In the genomic region with DNA sequence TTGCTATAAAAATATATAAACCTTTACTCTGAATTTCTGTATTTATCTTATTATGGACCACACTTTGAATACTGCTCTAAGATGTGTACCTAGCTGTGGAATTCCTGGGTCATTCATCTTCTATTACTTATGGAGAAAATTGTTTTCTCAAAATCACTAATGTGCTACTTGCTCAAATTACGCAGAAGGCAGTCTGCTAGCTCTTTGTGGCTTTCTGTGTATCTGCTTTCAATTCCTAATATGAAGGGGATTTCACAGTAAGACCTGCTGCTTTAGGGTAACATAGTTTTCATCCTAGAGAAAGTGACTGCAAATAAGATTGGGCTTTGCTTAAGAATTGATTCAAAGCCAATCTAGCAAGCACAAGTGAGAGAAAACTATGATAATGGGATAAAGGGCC, we compare ENCODE assay signal across 10 cellular contexts.
A peak's percentile ranks its signal among the peaks of the same experiment; 100 is the strongest.
DNase-seq lines count a peak whose midpoint lies in the region; ATAC-seq lines count a peak whose summit lies in the region.
"Had no signal": no experiment of that assay in that cellular context is flagged by ENCODE, and none has a peak within 500 bp of the region (broad histone marks: within the 10 kb centered on the region; RNA-seq: fewer than 3 reads in every experiment).

No MANE protein-coding gene starts in this region.

- DNase-seq in activated naive CD8-positive, alpha-beta T cell treated with anti-CD3 and anti-CD28 coated beads for 36 hours = no peak
- no peak for DNase-seq in NCI-H2196 (lab: John Stamatoyannopoulos, UW; ENCODE audit: unreplicated experiment)
- no peak for DNase-seq in NCI-H2081 (lab: John Stamatoyannopoulos, UW)
- no peak for DNase-seq in ureter (ENCODE audit: low spot score)
- DNase-seq: NCI-H1105 had no signal

- H3K9me3 Mint-ChIP-seq in activated naive CD8-positive, alpha-beta T cell treated with anti-CD3 and anti-CD28 coated beads for 36 hours = peaks cover 1% of the 10 kb centered on the region

- H3K27me3 Mint-ChIP-seq in activated naive CD8-positive, alpha-beta T cell treated with anti-CD3 and anti-CD28 coated beads for 36 hours = no peaks in the 10 kb centered on the region

- H3K4me3 Mint-ChIP-seq in activated naive CD8-positive, alpha-beta T cell treated with anti-CD3 and anti-CD28 coated beads for 36 hours = peak overlapping the region; percentile 65

- H3K36me3 Mint-ChIP-seq in activated naive CD8-positive, alpha-beta T cell treated with anti-CD3 and anti-CD28 coated beads for 36 hours = peaks cover 12% of the 10 kb centered on the region

- ATAC-seq in GM18511 (IDR thresholded peaks at IDR 0.05; ENCODE audit: unreplicated experiment) (peak; percentile 43), GM19468 (IDR thresholded peaks at IDR 0.05; ENCODE audit: extremely low read depth, unreplicated experiment) (peak; percentile 70), HG03103 (IDR thresholded peaks at IDR 0.05; ENCODE audit: low read depth, unreplicated experiment) (peak; percentile 47), HG03175 (IDR thresholded peaks at IDR 0.05; ENCODE audit: unreplicated experiment) (no peak)
- ATAC-seq: HCT116 had no signal

- peak overlapping the region; percentile 83 for H3K27ac Mint-ChIP-seq in activated naive CD8-positive, alpha-beta T cell treated with anti-CD3 and anti-CD28 coated beads for 36 hours

- H3K4me1 Mint-ChIP-seq in activated naive CD8-positive, alpha-beta T cell treated with anti-CD3 and anti-CD28 coated beads for 36 hours = peaks cover 55% of the 10 kb centered on the region
